ENCODE assay signal across 12 cellular contexts in genomic region chr7:121180436-121181063, GRCh38.
DNase-seq lines count a peak whose midpoint lies in the region; ATAC-seq and TF ChIP-seq lines count a peak whose summit lies in the region.
"Had no signal": no experiment of that assay in that cellular context is flagged by ENCODE, and none has a peak within 500 bp of the region (broad histone marks: within the 10 kb centered on the region; RNA-seq: fewer than 3 reads in every experiment).

No MANE protein-coding gene starts in this region.

- H3K9me3 Mint-ChIP-seq in stimulated activated naive B cell treated with anti-CD40 and anti-IgM and Interleukin-4, amounts not matched to agents 10 μg/mL and 1 μg/mL and 100 μg/mL, for 72 hours = peaks cover 2 to 3% of the 10 kb centered on the region in 2 donors
- H3K9me3 Mint-ChIP-seq: activated naive CD8-positive, alpha-beta T cell treated with anti-CD3 and anti-CD28 coated beads, Interleukin-2, amount 10 ng/mL, durations not matched to agents 7 days and 5 days; nephron progenitor cell; WTC11 had no signal

- DNase-seq in heart right ventricle (no peak), right cardiac atrium (no peak), T-helper 2 cell (no peak), globus pallidus (ENCODE audit: low spot score) (no peak)
- peak; percentile 34 for DNase-seq in stimulated activated naive B cell treated with anti-CD40 and anti-IgM and Interleukin-4, amounts not matched to agents 10 μg/mL and 1 μg/mL and 100 μg/mL, for 72 hours
- no peak for DNase-seq in stimulated activated CD4-positive, alpha-beta T cell treated with anti-CD3 and anti-CD28 coated beads, Interleukin-2, amount 100 ng/mL, for 48 hours
- DNase-seq: activated naive CD8-positive, alpha-beta T cell treated with anti-CD3 and anti-CD28 coated beads, Interleukin-2, amount 10 ng/mL, durations not matched to agents 7 days and 5 days; IMR-90; nephron progenitor cell had no signal

- TF ChIP-seq CTCF in heart right ventricle (IDR thresholded peaks at IDR 0.05) = no peak

- ATAC-seq in heart right ventricle (peak in 5 of 8 donors; percentile 37 to 85 (median 69)), right cardiac atrium (no peak), HG02588 (IDR thresholded peaks at IDR 0.05; ENCODE audit: unreplicated experiment) (peak; percentile 95), HG03442 (IDR thresholded peaks at IDR 0.05; ENCODE audit: unreplicated experiment) (peak; percentile 96)
- peak; percentile 96 to 97 for ATAC-seq in stimulated activated naive B cell treated with anti-CD40 and anti-IgM and Interleukin-4, amounts not matched to agents 10 μg/mL and 1 μg/mL and 100 μg/mL, for 72 hours (replicated peaks)
- ATAC-seq: WTC11 had no signal

- H3K4me3 Mint-ChIP-seq in stimulated activated naive B cell treated with anti-CD40 and anti-IgM and Interleukin-4, amounts not matched to agents 10 μg/mL and 1 μg/mL and 100 μg/mL, for 72 hours = peak overlapping the region; percentile 75 to 79
- H3K4me3 Mint-ChIP-seq: activated naive CD8-positive, alpha-beta T cell treated with anti-CD3 and anti-CD28 coated beads, Interleukin-2, amount 10 ng/mL, durations not matched to agents 7 days and 5 days; nephron progenitor cell; WTC11 had no signal

- H3K27ac ChIP-seq in heart right ventricle (peak overlapping the region in 2 of 10 donors; percentile 20 to 35), right cardiac atrium (ENCODE audit: low read length) (no peak overlapping the region)

- 69 to 70% methylated on average over 4 of the region's 4 CpGs for WGBS in heart right ventricle, 2 donors
- 73% methylated on average over 4 of the region's 4 CpGs for WGBS in right cardiac atrium

- H3K9me3 ChIP-seq in heart right ventricle = no peaks in the 10 kb centered on the region
- H3K9me3 ChIP-seq in right cardiac atrium (ENCODE audit: control insufficient read depth, low read length) = no peaks in the 10 kb centered on the region

- peak overlapping the region; percentile 98 for H3K27ac Mint-ChIP-seq in stimulated activated naive B cell treated with anti-CD40 and anti-IgM and Interleukin-4, amounts not matched to agents 10 μg/mL and 1 μg/mL and 100 μg/mL, for 72 hours
- H3K27ac Mint-ChIP-seq: activated naive CD8-positive, alpha-beta T cell treated with anti-CD3 and anti-CD28 coated beads, Interleukin-2, amount 10 ng/mL, durations not matched to agents 7 days and 5 days; nephron progenitor cell; WTC11 had no signal

- H3K4me1 ChIP-seq in heart right ventricle (peaks cover 0 to 34% (median 8%) of the 10 kb centered on the region in 9 donors), right cardiac atrium (ENCODE audit: control insufficient read depth, insufficient read depth, low read length) (no peaks in the 10 kb centered on the region)

- intact Hi-C loops in heart right ventricle (cut with DNase I) = no loop called here
- intact Hi-C loops in right cardiac atrium (cut with DNase I) = no loop called here

- no peaks in the 10 kb centered on the region for H3K27me3 Mint-ChIP-seq in stimulated activated naive B cell treated with anti-CD40 and anti-IgM and Interleukin-4, amounts not matched to agents 10 μg/mL and 1 μg/mL and 100 μg/mL, for 72 hours

- peaks cover 40 to 72% of the 10 kb centered on the region in 2 donors for H3K4me1 Mint-ChIP-seq in stimulated activated naive B cell treated with anti-CD40 and anti-IgM and Interleukin-4, amounts not matched to agents 10 μg/mL and 1 μg/mL and 100 μg/mL, for 72 hours
- H3K4me1 Mint-ChIP-seq: activated naive CD8-positive, alpha-beta T cell treated with anti-CD3 and anti-CD28 coated beads, Interleukin-2, amount 10 ng/mL, durations not matched to agents 7 days and 5 days; WTC11 had no signal

- H3K4me3 ChIP-seq in heart right ventricle (no peak overlapping the region), right cardiac atrium (ENCODE audit: low read length) (no peak overlapping the region)

- H3K27me3 ChIP-seq in heart right ventricle (no peaks in the 10 kb centered on the region), right cardiac atrium (ENCODE audit: control insufficient read depth, insufficient read depth) (no peaks in the 10 kb centered on the region)

- peaks cover 9 to 10% of the 10 kb centered on the region in 2 donors for H3K36me3 Mint-ChIP-seq in stimulated activated naive B cell treated with anti-CD40 and anti-IgM and Interleukin-4, amounts not matched to agents 10 μg/mL and 1 μg/mL and 100 μg/mL, for 72 hours
- H3K36me3 Mint-ChIP-seq: activated naive CD8-positive, alpha-beta T cell treated with anti-CD3 and anti-CD28 coated beads, Interleukin-2, amount 10 ng/mL, durations not matched to agents 7 days and 5 days; WTC11 had no signal

- no peaks in the 10 kb centered on the region for H3K36me3 ChIP-seq in heart right ventricle

Comparison
In these comparisons a context has a peak if more than half of its experiments do, and no peak if none do; other contexts are left out.
1. ATAC-seq: peak in heart right ventricle (5 of 8), HG02588 (single experiment), HG03442 (single experiment) and stimulated activated naive B cell treated with anti-CD40 and anti-IgM and Interleukin-4, amounts not matched to agents 10 μg/mL and 1 μg/mL and 100 μg/mL, for 72 hours (2 of 2); none in right cardiac atrium (0 of 2).